ENCODE assay signal across 15 cellular contexts in genomic region chr6:7697432-7697819, GRCh38. TPM values are rescaled to one million over a fixed set of nuclear protein-coding genes. Genes with fewer than 3 reads are reported as not detected.
A peak's percentile ranks its signal among the peaks of the same experiment; 100 is the strongest.
DNase-seq lines count a peak whose midpoint lies in the region; ATAC-seq, FAIRE-seq and TF ChIP-seq lines count a peak whose summit lies in the region.
"Had no signal": no experiment of that assay in that cellular context is flagged by ENCODE, and none has a peak within 500 bp of the region (broad histone marks: within the 10 kb centered on the region; RNA-seq: fewer than 3 reads in every experiment).

No MANE protein-coding gene starts in this region.

- H3K18ac ChIP-seq in IMR-90 (ENCODE audit: low read depth, low read length): peak overlapping the region; percentile 62; the same call in 1 of the 2 replicates

- no peak for TF ChIP-seq EP300 in SK-N-SH (IDR thresholded peaks at IDR 0.05; ENCODE audit: borderline replicate concordance in 1 of 2, low read depth in 1 of 2, low read length in 1 of 2)

- H3K4me2 ChIP-seq in SK-N-SH (peak overlapping the region; percentile 64), IMR-90 (ENCODE audit: low read depth, low read length) (peak overlapping the region; percentile 83)

- no peak overlapping the region; the same call in 1 of the 2 replicates for H4K5ac ChIP-seq in IMR-90 (ENCODE audit: low read depth, low read length)

- peaks cover 7% of the 10 kb centered on the region for H3K4me1 Mint-ChIP-seq in mesothelial cell of epicardium

- H2BK20ac ChIP-seq in IMR-90 (ENCODE audit: low read depth, low read length): peak overlapping the region; percentile 83

- intact Hi-C loops in IMR-90 (cut with micrococcal nuclease): no loop called here

- CTCF ChIA-PET in SK-N-SH (lab: Yijun Ruan, JAX): no interaction called here
- CTCF ChIA-PET in IMR-90 (lab: Yijun Ruan, JAX): no interaction called here

- H3K36me3 ChIP-seq in SK-N-SH (replicated peaks in 1 of 2; ENCODE audit: control insufficient read depth in 1 of 2, insufficient read depth in 2 of 2, low read length in 1 of 2): no peaks in the 10 kb centered on the region
- H3K36me3 ChIP-seq in IMR-90 (ENCODE audit: control insufficient read depth, insufficient read depth, low read length): no peaks in the 10 kb centered on the region
- no peaks in the 10 kb centered on the region for H3K36me3 ChIP-seq in bronchial epithelial cell (ENCODE audit: control insufficient read depth, insufficient read depth, low read length)
- H3K36me3 ChIP-seq: heart left ventricle, transverse colon had no signal

- no peaks in the 10 kb centered on the region for H3K9me2 ChIP-seq in SK-N-SH

- no peaks in the 10 kb centered on the region for H3K27me3 ChIP-seq in SK-N-SH (ENCODE audit: insufficient read depth)
- H3K27me3 ChIP-seq in IMR-90 (ENCODE audit: control insufficient read depth, insufficient read depth, low read length): no peaks in the 10 kb centered on the region
- H3K27me3 ChIP-seq in bronchial epithelial cell (ENCODE audit: control insufficient read depth, insufficient read depth, low read length): no peaks in the 10 kb centered on the region
- H3K27me3 ChIP-seq: transverse colon had no signal

- H3K4me3 ChIP-seq in SK-N-SH (ENCODE audit: low read depth in 2 of 2, low read length in 1 of 2) (peak overlapping the region in 1 of 2 experiments; percentile 56; a peak in 1 of 4 replicates), IMR-90 (ENCODE audit: insufficient read depth, low read depth, low read length) (no peak overlapping the region), bronchial epithelial cell (ENCODE audit: low read depth, low read length) (no peak overlapping the region)
- H3K4me3 ChIP-seq: transverse colon had no signal

- peak overlapping the region; percentile 54 for H3K23ac ChIP-seq in IMR-90 (ENCODE audit: low read depth, low read length)

- H3K27me3 Mint-ChIP-seq in mesothelial cell of epicardium (ENCODE audit: low read depth): no peaks in the 10 kb centered on the region

- H3F3A ChIP-seq in SK-N-SH (replicated peaks; ENCODE audit: insufficient read depth): peaks cover 10% of the 10 kb centered on the region

- peak overlapping the region in 1 of 2 experiments; percentile 50; a peak in 2 of 4 replicates for H3K27ac ChIP-seq in SK-N-SH (ENCODE audit: low read depth in 2 of 2, low read length in 1 of 2)
- H3K27ac ChIP-seq in IMR-90 (ENCODE audit: insufficient read depth, low read length): peak overlapping the region; percentile 54; the same call in 1 of the 2 replicates
- H3K27ac ChIP-seq: 22Rv1 had no signal

- no peaks in the 10 kb centered on the region for H3K9me3 ChIP-seq in SK-N-SH
- no peaks in the 10 kb centered on the region for H3K9me3 ChIP-seq in IMR-90 (ENCODE audit: control insufficient read depth, insufficient read depth, low read length)
- H3K9me3 ChIP-seq: heart left ventricle, transverse colon had no signal

- H4K20me1 ChIP-seq in SK-N-SH (ENCODE audit: insufficient read depth) (no peaks in the 10 kb centered on the region), IMR-90 (ENCODE audit: insufficient read depth, low read length) (peaks cover 3% of the 10 kb centered on the region; the same call in 1 of the 2 replicates)

- TF ChIP-seq CTCF in SK-N-SH (IDR thresholded peaks at IDR 0.05) (no peak), IMR-90 (conservative IDR thresholded peaks at IDR 0.05; ENCODE audit: low read depth, low read length) (no peak), bronchial epithelial cell (IDR thresholded peaks at IDR 0.05; ENCODE audit: insufficient read depth, low read length, severe bottlenecking) (no peak), mesothelial cell of epicardium (IDR thresholded peaks at IDR 0.05; ENCODE audit: unreplicated experiment) (no peak)

- H3K4me1 ChIP-seq in SK-N-SH (ENCODE audit: control insufficient read depth in 1 of 2, insufficient read depth in 2 of 2, low read depth in 1 of 2, low read length in 1 of 2) (peaks cover 0 to under 1% of the 10 kb centered on the region in 2 experiments; a peak in 1 of 4 replicates), IMR-90 (ENCODE audit: control insufficient read depth, insufficient read depth, low read length) (peaks cover 1% of the 10 kb centered on the region; the same call in 1 of the 2 replicates)

- no peaks in the 10 kb centered on the region for H3K79me2 ChIP-seq in SK-N-SH (ENCODE audit: insufficient read depth)

- TF ChIP-seq POLR2A in IMR-90 (IDR thresholded peaks at IDR 0.05; ENCODE audit: low read depth, low read length): no peak

- H3K9me3 Mint-ChIP-seq in mesothelial cell of epicardium: peaks cover 4% of the 10 kb centered on the region

- H3K9ac ChIP-seq in SK-N-SH (no peak overlapping the region), IMR-90 (ENCODE audit: low read depth, low read length) (peak overlapping the region; percentile 4; the same call in 1 of the 2 replicates)

- no peak for TF ChIP-seq RAD21 in SK-N-SH (IDR thresholded peaks at IDR 0.05; ENCODE audit: low read length)
- no peak for TF ChIP-seq RAD21 in IMR-90 (IDR thresholded peaks at IDR 0.05; ENCODE audit: low read length)

- H3K9me1 ChIP-seq in IMR-90 (ENCODE audit: insufficient read depth, low read length): 0 out of 2 replicates have a peak, but pooled peaks cover 2% of the 10 kb centered on the region

- DNase-seq in SK-N-SH (no peak), IMR-90 (no peak), bronchial epithelial cell (ENCODE audit: low read depth) (peak; percentile 70), mesothelial cell of epicardium (ENCODE audit: low spot score in 2 of 2, unreplicated experiment in 2 of 2) (no peak), superior temporal gyrus (ENCODE audit: extremely low spot score) (no peak), putamen (ENCODE audit: low spot score) (no peak), NOMO-1 (lab: John Stamatoyannopoulos, UW; ENCODE audit: unreplicated experiment in 2 of 2) (no peak)
- DNase-seq: effector CD8-positive, alpha-beta T cell; heart left ventricle; nephron progenitor cell; T-helper 9 cell; transverse colon had no signal

- peak overlapping the region; percentile 71 for H4K91ac ChIP-seq in IMR-90 (ENCODE audit: insufficient read depth, low read depth, low read length)

- H3K14ac ChIP-seq in IMR-90 (replicated peaks; ENCODE audit: low read depth, low read length): peak overlapping the region; percentile 65; the same call in 1 of the 2 replicates

- no peaks in the 10 kb centered on the region for H3K79me1 ChIP-seq in IMR-90 (ENCODE audit: low read depth in 1 of 2, low read length in 2 of 2)

- peak overlapping the region; percentile 72; the same call in 1 of the 3 replicates for H2BK15ac ChIP-seq in IMR-90 (ENCODE audit: low read depth, low read length)

- peak overlapping the region; percentile 43 to 74 for H4K8ac ChIP-seq in IMR-90 (ENCODE audit: low read depth in 2 of 2, low read length in 2 of 2)

- dilution Hi-C loops in IMR-90 (cut with HindIII; ENCODE audit: low sequenced_read_pairs, unreplicated experiment): no loop called here

- in situ Hi-C loops in IMR-90 (cut with MboI; ENCODE audit: low sequenced_read_pairs): no loop called here

- H3K36me3 Mint-ChIP-seq in mesothelial cell of epicardium: no peaks in the 10 kb centered on the region

- no peak for FAIRE-seq in bronchial epithelial cell (lab: Jason Lieb, UNC)

- H3K4me3 Mint-ChIP-seq in mesothelial cell of epicardium: no peak overlapping the region
- H3K4me3 Mint-ChIP-seq: nephron progenitor cell had no signal

- H2AK9ac ChIP-seq in IMR-90 (replicated peaks; ENCODE audit: low read depth, low read length, poor library complexity): no peak overlapping the region

- H3K27ac Mint-ChIP-seq in mesothelial cell of epicardium: peak overlapping the region; percentile 54
- H3K27ac Mint-ChIP-seq: nephron progenitor cell had no signal

- H3K56ac ChIP-seq in IMR-90 (ENCODE audit: extremely low read depth, insufficient read depth, low read length): peak overlapping the region; percentile 69; the same call in 1 of the 2 replicates

- no TSS peak for BruUV-seq in IMR-90 (replicated peaks; lab: Mats Ljungman, UMichigan)

- POLR2A ChIA-PET in SK-N-SH (lab: Yijun Ruan, JAX) (no interaction called here), IMR-90 (lab: Charles Lee; ENCODE audit: unreplicated experiment) (no interaction called here)

- H3K4ac ChIP-seq in IMR-90 (ENCODE audit: low read depth, low read length): peak overlapping the region; percentile 55; the same call in 1 of the 2 replicates

- H2AFZ ChIP-seq in SK-N-SH (ENCODE audit: low read depth): peak overlapping the region; percentile 76; the same call in 1 of the 2 replicates
- H2AFZ ChIP-seq in IMR-90 (replicated peaks; ENCODE audit: low read length, poor library complexity): no peak overlapping the region

- ATAC-seq in SK-N-SH treated with all-trans-retinoic acid at 6 μM for 48 hours: no peak
- no peak for ATAC-seq in IMR-90 (ENCODE audit: low read depth)

- H2BK5ac ChIP-seq in IMR-90 (ENCODE audit: low read depth, low read length, poor library complexity, severe bottlenecking): peak overlapping the region; percentile 96

- H2AK5ac ChIP-seq in IMR-90 (ENCODE audit: low read depth, low read length): no peak overlapping the region

- 16% methylated on average over 4 of the region's 4 CpGs for WGBS in SK-N-SH (ENCODE audit: low lambda C conversion rate)
- no CpG with 5 or more reads among the region's 4 CpGs for WGBS in IMR-90 (ENCODE audit: extremely low coverage in 2 of 2, insufficient read length in 1 of 2), 2 experiments

- H2BK120ac ChIP-seq in IMR-90 (ENCODE audit: low read depth, low read length): peak overlapping the region; percentile 89

TF ChIP-seq in SK-N-SH, 30 proteins besides CTCF, POLR2A, EP300 and RAD21:
- TF ChIP-seq EZH2phosphoT487 (IDR thresholded peaks at IDR 0.05; ENCODE audit: borderline replicate concordance, low read depth) (no peak), RXRA (IDR thresholded peaks at IDR 0.05; ENCODE audit: borderline replicate concordance, low read depth) (no peak), TCF12 (IDR thresholded peaks at IDR 0.05) (no peak)
TF ChIP-seq in SK-N-SH: peak in this region for 0.

TF ChIP-seq in SK-N-SH treated with all-trans-retinoic acid at 6 μM for 48 hours, 23 proteins besides CTCF, POLR2A, EP300 and RAD21 (continues in another document):
- TF ChIP-seq TCF4 (CRISPR knock-in tag; IDR thresholded peaks at IDR 0.05; ENCODE audit: borderline replicate concordance) (no peak), GLIS3 (CRISPR knock-in tag; IDR thresholded peaks at IDR 0.05) (no peak), TOX (CRISPR knock-in tag; IDR thresholded peaks at IDR 0.05; ENCODE audit: borderline replicate concordance) (no peak)

TF ChIP-seq in IMR-90, 13 proteins besides CTCF, POLR2A, EP300 and RAD21 (continues in another document):
- TF ChIP-seq MXI1 (IDR thresholded peaks at IDR 0.05; ENCODE audit: borderline replicate concordance, low read depth, low read length) (no peak), MAZ (IDR thresholded peaks at IDR 0.05; ENCODE audit: borderline replicate concordance, low read depth, low read length) (no peak)

RNA-seq across cellular contexts. Expression of gene BMP6, which starts 28.5 kb away (rescaled TPM):
- polyA plus RNA-seq in SK-N-SH (2012; rRNA removed) (0.03 TPM in 1 of 2 replicates, not detected in the other), IMR-90 (2012; rRNA removed) (0.19 TPM in 2 replicates)
- 0.03 TPM in 2 replicates for polyA plus RNA-seq in SK-N-SH (2012; cell fraction: cytosol; rRNA removed)
- not detected in 2 replicates for polyA plus RNA-seq in SK-N-SH (2012; cell fraction: nucleus; rRNA removed)
- total RNA-seq in IMR-90 (2012; rRNA removed) (0.18 and 0.28 TPM in 2 replicates), bronchial epithelial cell (2.3 and 2.6 TPM in 2 replicates), mesothelial cell of epicardium (3.5 to 4.2 TPM (median 3.6 TPM) in 3 replicates)
- 0.14 and 0.20 TPM in 2 replicates for polyA plus RNA-seq in IMR-90 (2012; cell fraction: cytosol; rRNA removed)
- 0.07 and 0.17 TPM in 2 replicates for polyA plus RNA-seq in IMR-90 (2012; cell fraction: nucleus; rRNA removed; ENCODE audit: low replicate concordance)
- total RNA-seq: RPMI7951 had no signal
